In the genomic region with DNA sequence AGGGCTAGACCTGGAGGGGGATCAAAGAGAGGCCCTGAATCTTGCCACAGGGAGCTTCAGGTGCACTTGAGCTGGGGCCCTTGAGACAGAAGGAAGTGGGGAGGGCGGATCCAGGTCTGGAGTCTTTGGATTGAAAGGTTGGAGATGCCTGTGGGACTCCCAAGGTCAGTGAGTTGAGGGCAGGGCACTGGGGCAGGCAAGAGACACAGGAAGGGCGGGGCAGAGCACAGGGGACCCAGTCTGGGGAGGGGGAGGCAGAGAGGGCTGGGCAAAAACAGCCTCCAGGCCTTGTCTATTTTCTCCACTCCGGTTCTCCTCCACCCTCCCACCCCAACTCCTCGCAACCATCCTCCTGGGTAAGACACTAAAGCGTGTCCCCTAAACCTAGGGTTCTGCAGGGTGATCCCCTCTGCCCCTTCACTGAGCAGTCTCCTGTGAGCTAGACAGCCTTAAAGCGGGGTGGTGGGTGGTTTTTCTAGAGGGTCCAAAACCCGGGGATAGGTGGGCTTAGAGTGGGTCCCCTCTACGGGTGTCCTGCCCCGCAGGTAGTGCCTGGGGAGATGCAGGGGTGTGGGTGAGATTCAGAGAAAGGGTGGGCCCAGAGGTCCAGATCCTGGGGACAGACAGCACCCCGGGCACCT, we compare ENCODE assay signal across 8 cellular contexts. TPM values are rescaled to one million over a fixed set of nuclear protein-coding genes. Genes with fewer than 3 reads are reported as not detected.
DNase-seq lines count a peak whose midpoint lies in the region; ATAC-seq, FAIRE-seq and TF ChIP-seq lines count a peak whose summit lies in the region.

No MANE protein-coding gene starts in this region.

- no peak overlapping the region for H2BK20ac ChIP-seq in H1 (ENCODE audit: low read length)

- no peak overlapping the region for H3K27ac ChIP-seq in CD4-positive, alpha-beta T cell (ENCODE audit: low read depth, low read length)
- H3K27ac ChIP-seq in H1 (ENCODE audit: low read depth, low read length) (no peak overlapping the region), neural cell (ENCODE audit: low read length) (peak overlapping the region; percentile 77)

- ATAC-seq in CD4-positive, alpha-beta T cell (ENCODE audit: poor library complexity), result peak; percentile 7
- ATAC-seq in HG02938 (IDR thresholded peaks at IDR 0.05; ENCODE audit: unreplicated experiment), result no peak

- H3K9ac ChIP-seq in H1 (replicated peaks in 1 of 4; ENCODE audit: extremely low read depth in 1 of 4, low read depth in 3 of 4, low read length in 3 of 4) (peak overlapping the region in 2 of 4 experiments; percentile 42 to 61; a peak in 2 of 7 replicates), neural cell (ENCODE audit: low read length) (peak overlapping the region; percentile 69)

- DNase-seq in CD4-positive, alpha-beta T cell, result no peak
- peak; percentile 28 for DNase-seq in NCI-H69 (lab: John Stamatoyannopoulos, UW)
- no peak for DNase-seq in H1 (ENCODE audit: low read depth in 1 of 2, low spot score in 2 of 2)
- DNase-seq in D341Med (ENCODE audit: low spot score), result no peak
- DNase-seq in NCI-H2171 (lab: John Stamatoyannopoulos, UW), result no peak
- DNase-seq in Kasumi-1 (lab: John Stamatoyannopoulos, UW), result no peak

- peak overlapping the region; percentile 46; the same call in 1 of the 2 replicates for H2BK15ac ChIP-seq in H1 (ENCODE audit: low read length)

- no peak overlapping the region for H2BK5ac ChIP-seq in H1 (ENCODE audit: low read depth, low read length)

- H2BK12ac ChIP-seq in H1 (ENCODE audit: low read depth, low read length), result peak overlapping the region; percentile 77; the same call in 1 of the 2 replicates

- no peak for TF ChIP-seq EP300 in H1 (IDR thresholded peaks at IDR 0.05; ENCODE audit: borderline replicate concordance in 1 of 2, low read depth in 2 of 2, low read length in 2 of 2)
- TF ChIP-seq EP300 in neural cell (conservative IDR thresholded peaks at IDR 0.05; ENCODE audit: poor library complexity, severe bottlenecking), result no peak

- POLR2A ChIA-PET in CD4-positive, alpha-beta T cell (lab: Charles Lee), result interaction anchor here (0.9 kb wide), 1 partner anchor 250 kb away, joined by 4 read pairs; no protein-coding TSS in a partner anchor
- POLR2A ChIA-PET in H1 (lab: Charles Lee; ENCODE audit: partially characterized antibody), result interaction anchor here (0.7 to 3.6 kb wide), 5 partner anchors 9 to 160 kb away, joined by 3 to 11 read pairs (median 4); no protein-coding TSS in a partner anchor

- H3K27me3 ChIP-seq in CD4-positive, alpha-beta T cell (ENCODE audit: control insufficient read depth, insufficient read depth, low read length), result no peaks in the 10 kb centered on the region
- H3K27me3 ChIP-seq in H1 (replicated peaks in 1 of 4; ENCODE audit: control insufficient read depth in 3 of 4, extremely low read depth in 1 of 4, insufficient read depth in 3 of 4, low read length in 3 of 4) (peaks cover 0 to 11% (median 5%) of the 10 kb centered on the region in 4 experiments; a peak in 4 of 7 replicates), neural cell (ENCODE audit: insufficient read depth, low read depth, low read length) (peaks cover 16% of the 10 kb centered on the region)

- WGBS in H1 (ENCODE audit: extremely low coverage in 1 of 2, insufficient coverage in 1 of 2, insufficient read length in 1 of 2, insufficient replicate concordance in 2 of 2, low coverage in 1 of 2, low lambda C conversion rate in 2 of 2, missing lambda C conversion rate in 1 of 2), 2 experiments, result 41% methylated on average over 10 of the region's 10 CpGs; no CpG with 5 or more reads in 1 of the 2 experiments

- H2AK5ac ChIP-seq in H1 (ENCODE audit: low read depth, low read length), result no peak overlapping the region

- peaks cover 12% of the 10 kb centered on the region for H3K9me3 ChIP-seq in CD4-positive, alpha-beta T cell (ENCODE audit: control insufficient read depth, low read length)
- H3K9me3 ChIP-seq in H1 (ENCODE audit: insufficient read depth in 2 of 2, low read depth in 1 of 2, low read length in 1 of 2) (no peaks in the 10 kb centered on the region), neural cell (ENCODE audit: low read length) (no peaks in the 10 kb centered on the region)

- intact Hi-C loops in CD4-positive, alpha-beta T cell (cut with DNase I, micrococcal nuclease), result loop anchor here (5.0 kb wide), 2 partner anchors 36 to 96 kb away; no protein-coding TSS in a partner anchor

- H3K14ac ChIP-seq in H1 (ENCODE audit: insufficient read length), result no peak overlapping the region

- CTCF ChIA-PET in CD4-positive, alpha-beta T cell (lab: Charles Lee), result no interaction called here
- CTCF ChIA-PET in H1 (lab: Charles Lee; ENCODE audit: partially characterized antibody), result interaction anchor here (0.7 to 2.1 kb wide), 4 partner anchors 12 to 106 kb away, joined by 3 to 15 read pairs (median 5); no protein-coding TSS in a partner anchor

- peaks cover 0 to 27% (median 15%) of the 10 kb centered on the region in 4 experiments; a peak in 6 of 7 replicates for H3K4me1 ChIP-seq in H1 (replicated peaks in 1 of 4; ENCODE audit: control insufficient read depth in 3 of 4, insufficient read depth in 4 of 4, low read length in 3 of 4)

- no peak overlapping the region for H2BK120ac ChIP-seq in H1 (replicated peaks; ENCODE audit: low read depth, low read length)

- H3K4me3 Mint-ChIP-seq in CD4-positive, alpha-beta T cell, result peak overlapping the region; percentile 93

- no peak for TF ChIP-seq CTCF in CD4-positive, alpha-beta T cell (IDR thresholded peaks at IDR 0.05)
- TF ChIP-seq CTCF in H1 (IDR thresholded peaks at IDR 0.05; ENCODE audit: control extremely low read depth in 1 of 3, insufficient read depth in 1 of 3, low read depth in 1 of 3, low read length in 3 of 3), result no peak
- no peak for TF ChIP-seq CTCF in neural cell (IDR thresholded peaks at IDR 0.05; ENCODE audit: poor library complexity, severe bottlenecking)

- H3K23ac ChIP-seq in H1 (ENCODE audit: insufficient read length), result no peak overlapping the region

- 0 out of 2 replicates have a peak overlapping the region, but pooled peaks have one; percentile 25 for H3K18ac ChIP-seq in H1 (ENCODE audit: extremely low read depth, low read length)

- H3K79me2 ChIP-seq in H1 (ENCODE audit: control insufficient read depth in 1 of 2, insufficient read depth in 2 of 2, low read length in 2 of 2), result 0 out of 4 replicates have a peak, but pooled peaks cover 0 to under 1% of the 10 kb centered on the region in 2 experiments
- H3K79me2 ChIP-seq in neural cell (replicated peaks; ENCODE audit: insufficient read depth, low read length), result peaks cover 7% of the 10 kb centered on the region

- H4K91ac ChIP-seq in H1 (replicated peaks; ENCODE audit: insufficient read length, low read length), result peak overlapping the region; percentile 5

- H3K9me3 Mint-ChIP-seq in CD4-positive, alpha-beta T cell, result no peaks in the 10 kb centered on the region

- H3K79me1 ChIP-seq in H1 (ENCODE audit: low read depth, low read length), result peaks cover 14% of the 10 kb centered on the region

- no peaks in the 10 kb centered on the region for H3K36me3 ChIP-seq in H1 (ENCODE audit: control insufficient read depth in 2 of 4, insufficient read depth in 4 of 4, low read length in 3 of 4)
- no peaks in the 10 kb centered on the region for H3K36me3 ChIP-seq in neural cell (ENCODE audit: insufficient read depth, low read length)

- H4K5ac ChIP-seq in H1 (ENCODE audit: insufficient read length, low read depth, low read length), result no peak overlapping the region

- H3K4me3 ChIP-seq in H1 (ENCODE audit: extremely low read depth in 1 of 4, insufficient read depth in 2 of 4, low read depth in 3 of 4, low read length in 4 of 4) (peak overlapping the region; percentile 34 to 69 (median 49); a peak in 7 of 8 replicates), neural cell (ENCODE audit: low read length) (peak overlapping the region; percentile 69)

- no peaks in the 10 kb centered on the region for H3F3A ChIP-seq in neural cell (ENCODE audit: insufficient read depth, low read length, poor library complexity, severe bottlenecking)

- no peak overlapping the region; the same call in 1 of the 2 replicates for H4K8ac ChIP-seq in H1 (ENCODE audit: extremely low read depth, insufficient read depth, low read length)

- TF ChIP-seq RAD21 in H1 (IDR thresholded peaks at IDR 0.05 in 1 of 2, conservative IDR thresholded peaks at IDR 0.05 in 1 of 2; ENCODE audit: low read depth in 2 of 2, low read length in 2 of 2) (no peak), neural cell (conservative IDR thresholded peaks at IDR 0.05) (no peak)

- H3K27me3 Mint-ChIP-seq in CD4-positive, alpha-beta T cell, result no peaks in the 10 kb centered on the region

- H3K4ac ChIP-seq in H1 (replicated peaks; ENCODE audit: insufficient read length, low read depth, low read length), result no peak overlapping the region

- no peak overlapping the region for H3K56ac ChIP-seq in H1 (replicated peaks; ENCODE audit: insufficient read length, low read depth, low read length)

- TF ChIP-seq POLR2A in H1 (IDR thresholded peaks at IDR 0.05; ENCODE audit: control extremely low read depth in 1 of 2, low read depth in 2 of 2, low read length in 2 of 2), result no peak

- peaks cover 0 to 7% of the 10 kb centered on the region in 2 experiments for H4K20me1 ChIP-seq in H1 (replicated peaks in 1 of 2; ENCODE audit: control insufficient read depth in 1 of 2, insufficient read depth in 2 of 2, low read length in 2 of 2)
- H4K20me1 ChIP-seq in neural cell (ENCODE audit: insufficient read depth), result no peaks in the 10 kb centered on the region

- H2AFZ ChIP-seq in H1 (ENCODE audit: low read length), result no peak overlapping the region
- peak overlapping the region; percentile 58 for H2AFZ ChIP-seq in neural cell (ENCODE audit: low read depth, low read length)

- H3K27ac Mint-ChIP-seq in CD4-positive, alpha-beta T cell, result peak overlapping the region; percentile 85

- H3K4me2 ChIP-seq in H1 (ENCODE audit: insufficient read depth in 1 of 2, low read depth in 2 of 2, low read length in 2 of 2), result peak overlapping the region; percentile 69 to 71
- H3K4me2 ChIP-seq in neural cell (ENCODE audit: low read length), result no peak overlapping the region

- H3K9me2 ChIP-seq in neural cell (ENCODE audit: insufficient read depth, low read length), result no peaks in the 10 kb centered on the region

- peaks cover 35% of the 10 kb centered on the region for H3K4me1 Mint-ChIP-seq in CD4-positive, alpha-beta T cell (ENCODE audit: low read depth)

- FAIRE-seq in H1 (lab: Jason Lieb, UNC), result no peak

- H3K23me2 ChIP-seq in H1 (ENCODE audit: low read depth, low read length), result peaks cover 9% of the 10 kb centered on the region; the same call in 1 of the 2 replicates

- peaks cover 11% of the 10 kb centered on the region for H3K36me3 Mint-ChIP-seq in CD4-positive, alpha-beta T cell (ENCODE audit: low read depth)

RNA-seq across cellular contexts. Expression of a gene that starts 38.6 kb away (rescaled TPM):
- 1 to 10 TPM; 1.0 to 1.1 TPM for total RNA-seq in CD4-positive, alpha-beta T cell
- 12.2 and 12.4 TPM in 2 replicates for total RNA-seq in H1 (2021; fragmentation: NEBNext Ultra II Directional; extraction: Animal tissue kit (Norgen Biotek cat#: 25700))
- polyA plus RNA-seq in H1 (2011; rRNA removed) (9.0 and 16.4 TPM in 2 replicates), neural cell (0.04 and 0.14 TPM in 2 replicates)
- polyA plus RNA-seq in H1 (2011; cell fraction: cytosol; rRNA removed), result 9.1 TPM
- 36.2 TPM for polyA plus RNA-seq in H1 (2011; cell fraction: nucleus; rRNA removed)
- polyA plus RNA-seq in H1 (2012, experiment 1 of 2), result 8.8 to 12.1 TPM (median 10.3 TPM) in 4 replicates
- polyA plus RNA-seq in H1 (2012, experiment 2 of 2), result 7.3 TPM
- polyA plus RNA-seq in H1 (2013, experiment 1 of 2), result 10.4 TPM
- 9.5 TPM for polyA plus RNA-seq in H1 (2013, experiment 2 of 2)
- polyA minus RNA-seq in H1 (2011; rRNA and poly(A)+ RNA removed), result 22.5 and 24.2 TPM in 2 replicates
- 13.4 TPM for polyA minus RNA-seq in H1 (2011; cell fraction: cytosol; rRNA and poly(A)+ RNA removed)
- polyA minus RNA-seq in H1 (2011; cell fraction: nucleus; rRNA and poly(A)+ RNA removed), result 38.4 TPM
- 0.46 and 0.49 TPM in 2 replicates for polyA minus RNA-seq in neural cell

RNA-seq across cellular contexts. Expression of a gene that starts 44.2 kb away (rescaled TPM):
- total RNA-seq in CD4-positive, alpha-beta T cell, result 10 to 100 TPM; 13.9 to 15.6 TPM
- 20.5 and 25.6 TPM in 2 replicates for total RNA-seq in H1 (2021; fragmentation: NEBNext Ultra II Directional; extraction: Animal tissue kit (Norgen Biotek cat#: 25700))
- 7.9 and 8.6 TPM in 2 replicates for polyA plus RNA-seq in H1 (2011; rRNA removed)
- 9.2 TPM for polyA plus RNA-seq in H1 (2011; cell fraction: cytosol; rRNA removed)
- polyA plus RNA-seq in H1 (2011; cell fraction: nucleus; rRNA removed), result 18.3 TPM
- polyA plus RNA-seq in H1 (2012, experiment 1 of 2), result 14.3 to 23.8 TPM (median 16.0 TPM) in 4 replicates
- polyA plus RNA-seq in H1 (2012, experiment 2 of 2), result 5.4 TPM
- 10.3 TPM for polyA plus RNA-seq in H1 (2013, experiment 1 of 2)
- 9.8 TPM for polyA plus RNA-seq in H1 (2013, experiment 2 of 2)
- 12.8 and 15.9 TPM in 2 replicates for polyA minus RNA-seq in H1 (2011; rRNA and poly(A)+ RNA removed)
- polyA minus RNA-seq in H1 (2011; cell fraction: cytosol; rRNA and poly(A)+ RNA removed), result 8.7 TPM
- polyA minus RNA-seq in H1 (2011; cell fraction: nucleus; rRNA and poly(A)+ RNA removed), result 8.7 TPM
- polyA plus RNA-seq in neural cell, result 35.6 and 56.6 TPM in 2 replicates
- polyA minus RNA-seq in neural cell, result 35.9 and 51.1 TPM in 2 replicates
